1 cellular context compared by ENCODE assay signal in genomic region chr17:77798481-77798880, GRCh38.
TF ChIP-seq lines count a peak whose summit lies in the region.

No MANE protein-coding gene starts in this region.

TF ChIP-seq in H1, 55 proteins besides CTCF, POLR2A, EP300 and RAD21 (continued from another document):
- TF ChIP-seq CHD7 (IDR thresholded peaks at IDR 0.05; ENCODE audit: insufficient replicate concordance, low read length) (no peak), ATF3 (IDR thresholded peaks at IDR 0.05; ENCODE audit: insufficient read depth, low read depth, low read length) (no peak), BCL11A (IDR thresholded peaks at IDR 0.05; ENCODE audit: low read depth in 2 of 2, low read length in 2 of 2) (no peak), TCF12 (IDR thresholded peaks at IDR 0.05; ENCODE audit: low read depth, low read length) (no peak), SIN3A (conservative IDR thresholded peaks at IDR 0.05 in 1 of 2, IDR thresholded peaks at IDR 0.05 in 1 of 2; ENCODE audit: low read depth in 1 of 2, low read length in 2 of 2) (no peak)
